18 cellular contexts compared by ENCODE assay signal in the genomic region with DNA sequence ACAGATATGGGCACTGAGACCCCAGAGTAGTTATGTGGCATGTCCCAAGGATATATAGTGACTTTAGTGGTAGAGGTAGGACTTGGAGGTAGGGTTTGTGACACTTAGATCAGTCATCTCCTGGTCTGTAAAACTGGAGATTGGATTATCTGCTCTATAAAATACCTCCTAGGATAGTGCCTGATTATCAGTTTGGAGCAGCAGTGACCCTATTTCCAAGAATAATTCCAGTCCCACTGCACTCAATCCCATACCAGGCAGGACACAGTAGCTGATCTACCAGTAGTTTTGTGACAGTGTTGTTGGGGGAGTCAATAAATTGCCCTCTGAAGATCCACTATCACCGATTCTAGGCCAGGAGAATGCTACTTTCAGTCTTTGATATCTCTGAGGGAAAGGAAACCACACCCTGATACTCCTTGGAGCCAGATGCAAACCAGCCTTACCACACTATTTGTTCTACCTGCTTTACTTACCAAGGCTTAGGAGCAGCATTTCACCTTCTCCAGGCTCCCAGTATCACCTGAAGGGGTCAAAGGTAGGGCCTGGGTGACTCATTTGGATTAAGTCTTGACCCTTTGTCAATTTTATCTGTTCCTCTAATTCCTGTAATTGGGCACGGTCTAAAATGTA. TPM values are rescaled to one million over a fixed set of nuclear protein-coding genes. Genes with fewer than 3 reads are reported as not detected.
A peak's percentile ranks its signal among the peaks of the same experiment; 100 is the strongest.
DNase-seq lines count a peak whose midpoint lies in the region; ATAC-seq and TF ChIP-seq lines count a peak whose summit lies in the region.
"Had no signal": no experiment of that assay in that cellular context is flagged by ENCODE, and none has a peak within 500 bp of the region (broad histone marks: within the 10 kb centered on the region; RNA-seq: fewer than 3 reads in every experiment).

No MANE protein-coding gene starts in this region.

- 97% methylated on average over 2 of the region's 2 CpGs for WGBS in mammary epithelial cell (ENCODE audit: low coverage, missing lambda C conversion rate)

- H3K36me3 ChIP-seq in mammary epithelial cell (ENCODE audit: insufficient read depth, low read length) (peaks cover 29% of the 10 kb centered on the region), breast epithelium (no peaks in the 10 kb centered on the region)

- peak overlapping the region; percentile 53 to 68 for H3K27ac Mint-ChIP-seq in T-cell
- peak overlapping the region; percentile 30 for H3K27ac Mint-ChIP-seq in progenitor cell of endocrine pancreas

- no peak for ATAC-seq in T-cell (replicated peaks in 1 of 4)
- no peak for ATAC-seq in HG02588 (IDR thresholded peaks at IDR 0.05; ENCODE audit: unreplicated experiment)
- ATAC-seq: heart left ventricle, lower lobe of right lung had no signal

- CTCF ChIA-PET in mammary epithelial cell (lab: Charles Lee; ENCODE audit: low non-redundant PET): no interaction called here
- CTCF ChIA-PET in T-cell (lab: Charles Lee): interaction anchor here in 1 of 2 donors (6.4 kb wide), 1 partner anchor 62 kb away, joined by 81 read pairs; no protein-coding TSS in a partner anchor

- H3K27me3 ChIP-seq in mammary epithelial cell (ENCODE audit: insufficient read depth, low read length) (no peaks in the 10 kb centered on the region), breast epithelium (no peaks in the 10 kb centered on the region)
- H3K27me3 ChIP-seq: heart left ventricle, transverse colon had no signal

- peaks cover 36% of the 10 kb centered on the region for H3K36me3 Mint-ChIP-seq in T-cell
- peaks cover 24% of the 10 kb centered on the region for H3K36me3 Mint-ChIP-seq in progenitor cell of endocrine pancreas (ENCODE audit: insufficient read depth)

- peak; percentile 19 for DNase-seq in mammary epithelial cell
- DNase-seq in breast epithelium (ENCODE audit: low spot score in 2 of 2): no peak
- no peak for DNase-seq in T-cell
- no peak for DNase-seq in epithelial cell of prostate (ENCODE audit: low read depth, low spot score)
- DNase-seq in progenitor cell of endocrine pancreas (ENCODE audit: low spot score, unreplicated experiment): no peak
- no peak for DNase-seq in RPMI8226
- DNase-seq in NCI-H1436 (lab: John Stamatoyannopoulos, UW): no peak
- DNase-seq: effector CD4-positive, alpha-beta T cell; heart left ventricle; lower lobe of right lung; NCI-H1092; NCI-H524; stimulated activated naive CD4-positive, alpha-beta T cell treated with Interleukin-2 at 50 U/mL for 16 hours; transverse colon; WERI-Rb-1 had no signal

- no peaks in the 10 kb centered on the region for H4K20me1 ChIP-seq in mammary epithelial cell (ENCODE audit: insufficient read depth, low read length)

- no peak for TF ChIP-seq CTCF in mammary epithelial cell (conservative IDR thresholded peaks at IDR 0.05 in 1 of 2, IDR thresholded peaks at IDR 0.05 in 1 of 2; ENCODE audit: extremely low read depth in 1 of 2, insufficient read depth in 1 of 2, low read depth in 1 of 2, low read length in 2 of 2)
- no peak for TF ChIP-seq CTCF in breast epithelium (IDR thresholded peaks at IDR 0.05)
- no peak for TF ChIP-seq CTCF in progenitor cell of endocrine pancreas (IDR thresholded peaks at IDR 0.05; ENCODE audit: unreplicated experiment)

- no peak for TF ChIP-seq POLR2A in breast epithelium (IDR thresholded peaks at IDR 0.05)

- BruUV-seq in mammary epithelial cell (replicated peaks; lab: Mats Ljungman, UMichigan): no TSS peak

- H3K9ac ChIP-seq in mammary epithelial cell (ENCODE audit: insufficient read depth, low read length): no peak overlapping the region
- H3K9ac ChIP-seq: parathyroid adenoma had no signal

- H3K27ac ChIP-seq in mammary epithelial cell (ENCODE audit: insufficient read depth, low read depth, low read length) (no peak overlapping the region), breast epithelium (no peak overlapping the region), epithelial cell of prostate (peak overlapping the region; percentile 16)
- H3K27ac ChIP-seq: heart left ventricle, lower lobe of right lung, parathyroid adenoma, transverse colon, WERI-Rb-1 had no signal

- peak overlapping the region in 1 of 3 donors; percentile 3 for H3K4me3 Mint-ChIP-seq in T-cell
- H3K4me3 Mint-ChIP-seq in progenitor cell of endocrine pancreas (ENCODE audit: low read depth): no peak overlapping the region
- H3K4me3 Mint-ChIP-seq: central memory CD8-positive, alpha-beta T cell had no signal

- dilution Hi-C loops in mammary epithelial cell (cut with HindIII; ENCODE audit: low sequenced_read_pairs): no loop called here

- intact Hi-C loops in mammary epithelial cell (cut with micrococcal nuclease): no loop called here
- intact Hi-C loops in breast epithelium (cut with DNase I; ENCODE audit: low total_unique reads): no loop called here

- POLR2A ChIA-PET in T-cell (lab: Charles Lee): no interaction called here

- no peaks in the 10 kb centered on the region for H3K9me3 ChIP-seq in mammary epithelial cell (replicated peaks; ENCODE audit: insufficient read depth, low read length)
- no peaks in the 10 kb centered on the region for H3K9me3 ChIP-seq in breast epithelium
- H3K9me3 ChIP-seq: heart left ventricle, lower lobe of right lung, transverse colon had no signal

- H3K4me2 ChIP-seq in mammary epithelial cell (ENCODE audit: insufficient read depth, low read depth, low read length): no peak overlapping the region

- H3K79me2 ChIP-seq in mammary epithelial cell (ENCODE audit: insufficient read depth, low read length): peaks cover 76% of the 10 kb centered on the region

- H3K4me1 Mint-ChIP-seq in T-cell (peaks cover 41 to 67% (median 57%) of the 10 kb centered on the region in 3 donors), progenitor cell of endocrine pancreas (ENCODE audit: low read depth) (peaks cover 19% of the 10 kb centered on the region)

- H3K9me3 Mint-ChIP-seq in T-cell (no peaks in the 10 kb centered on the region), progenitor cell of endocrine pancreas (ENCODE audit: low read depth) (no peaks in the 10 kb centered on the region)
- H3K9me3 Mint-ChIP-seq: central memory CD8-positive, alpha-beta T cell had no signal

- H3K4me1 ChIP-seq in mammary epithelial cell (ENCODE audit: insufficient read depth, low read length) (peaks cover 8% of the 10 kb centered on the region), breast epithelium (no peaks in the 10 kb centered on the region)

- H3K27me3 Mint-ChIP-seq in T-cell: no peaks in the 10 kb centered on the region
- no peaks in the 10 kb centered on the region for H3K27me3 Mint-ChIP-seq in progenitor cell of endocrine pancreas
- H3K27me3 Mint-ChIP-seq: central memory CD8-positive, alpha-beta T cell had no signal

- H2AFZ ChIP-seq in mammary epithelial cell (ENCODE audit: low read depth, low read length): no peak overlapping the region
- H2AFZ ChIP-seq: parathyroid adenoma had no signal

- in situ Hi-C loops in mammary epithelial cell (cut with MboI; ENCODE audit: low sequenced_read_pairs in 2 of 2): loop anchor here in 1 of 2 donors (10.0 kb wide), 1 partner anchor 120 kb away; no protein-coding TSS in a partner anchor

- no peak overlapping the region for H3K4me3 ChIP-seq in mammary epithelial cell (replicated peaks in 1 of 3; ENCODE audit: insufficient read depth in 1 of 3, low read depth in 2 of 3, low read length in 3 of 3)
- no peak overlapping the region for H3K4me3 ChIP-seq in breast epithelium
- H3K4me3 ChIP-seq: heart left ventricle, lower lobe of right lung, transverse colon had no signal

RNA-seq across cellular contexts. Expression of a gene that starts 30.6 kb away (rescaled TPM):
- total RNA-seq in mammary epithelial cell: 10 to 100 TPM; 41.2 to 72.2 TPM
- 2.4 TPM for polyA plus RNA-seq in mammary epithelial cell
- polyA minus RNA-seq in mammary epithelial cell: 57.9 TPM
- 100 to 1,000 TPM in 2 of 3 donors, 10 to 100 TPM in 1; 88.2 to 184 (median 168) TPM for total RNA-seq in breast epithelium
- total RNA-seq in T-cell: 100 to 1,000 TPM; 164 to 260 (median 169) TPM
- 107 TPM in 2 replicates for total RNA-seq in progenitor cell of endocrine pancreas
